Comparison of ENCODE assay signal across 30 cellular contexts in the genomic region with DNA sequence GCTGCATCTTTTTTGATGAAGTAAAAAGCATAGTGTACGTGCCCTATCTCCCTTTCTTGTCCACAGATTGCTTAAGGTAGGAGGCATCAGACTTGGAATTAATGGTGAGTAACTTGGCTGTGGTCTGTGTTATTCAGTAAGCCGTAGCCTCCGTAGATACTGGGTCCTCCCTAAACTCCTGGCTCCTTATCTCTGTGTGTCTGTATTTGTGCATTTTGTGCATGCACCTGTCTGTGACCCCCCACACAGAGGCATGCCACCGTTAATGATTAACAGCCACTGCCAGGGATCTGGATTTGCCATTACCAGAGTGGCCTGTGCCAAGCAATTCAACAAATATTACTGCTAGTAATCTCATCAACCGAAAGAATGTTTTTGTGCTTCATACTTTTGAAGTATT. TPM values are rescaled to one million over a fixed set of nuclear protein-coding genes. Genes with fewer than 3 reads are reported as not detected.
A peak's percentile ranks its signal among the peaks of the same experiment; 100 is the strongest.
DNase-seq lines count a peak whose midpoint lies in the region; ATAC-seq, FAIRE-seq and TF ChIP-seq lines count a peak whose summit lies in the region.
"Had no signal": no experiment of that assay in that cellular context is flagged by ENCODE, and none has a peak within 500 bp of the region (broad histone marks: within the 10 kb centered on the region; RNA-seq: fewer than 3 reads in every experiment).

No MANE protein-coding gene starts in this region.

- TF ChIP-seq POLR2A in HepG2 (IDR thresholded peaks at IDR 0.05; ENCODE audit: insufficient read depth in 1 of 2, low read depth in 2 of 2, low read length in 2 of 2), result no peak

- no peak overlapping the region for H3K27ac Mint-ChIP-seq in CD14-positive monocyte
- H3K27ac Mint-ChIP-seq: activated CD4-positive, alpha-beta T cell treated with anti-CD3 and anti-CD28 coated beads, Interleukin-2, amount 10 ng/mL, durations not matched to agents 7 days and 5 days; activated naive CD8-positive, alpha-beta T cell treated with anti-CD3 and anti-CD28 coated beads, Interleukin-2, amount 50 U/mL, for 24 hours; memory B cell; natural killer cell; stimulated activated naive CD8-positive, alpha-beta T cell treated with anti-CD3 and anti-CD28 coated beads, Interleukin-15, amount 100 ng/mL, for 72 hours; T-helper 1 cell treated with Interleukin-12 subunit alpha and Interleukin-12 subunit beta and Interleukin-4 antibody, amounts not matched to agents 30 μg/mL and 1 μg/mL, for 36 hours; type B pancreatic cell had no signal

- FAIRE-seq in HepG2 (lab: Jason Lieb, UNC), result peak; percentile 4
- no peak for FAIRE-seq in small intestine (lab: Jason Lieb, UNC)
- FAIRE-seq: endothelial cell of umbilical vein, GM18507 had no signal

- no peak overlapping the region for H3K4me2 ChIP-seq in HepG2 (ENCODE audit: low read depth, low read length)
- H3K4me2 ChIP-seq: PC-9 had no signal

- ATAC-seq in HepG2, result peak; percentile 73
- no peak for ATAC-seq in HG02973 (IDR thresholded peaks at IDR 0.05; ENCODE audit: unreplicated experiment)
- ATAC-seq: activated naive CD8-positive, alpha-beta T cell treated with anti-CD3 and anti-CD28 coated beads, Interleukin-2, amount 50 U/mL, for 24 hours; HCT116; heart right ventricle; natural killer cell; stimulated activated naive CD8-positive, alpha-beta T cell treated with anti-CD3 and anti-CD28 coated beads, Interleukin-15, amount 100 ng/mL, for 72 hours had no signal

- POLR2A ChIA-PET in HEK293 (lab: Yijun Ruan, JAX) (no interaction called here), HepG2 (lab: Yijun Ruan, JAX) (no interaction called here)

- 3% methylated on average over 5 of the region's 5 CpGs for WGBS in HepG2 (ENCODE audit: low lambda C conversion rate)
- WGBS in small intestine, 3 donors, result 14 to 67% (median 36%) methylated on average over 5 of the region's 5 CpGs

- in situ Hi-C loops in HepG2 (cut with HindIII; ENCODE audit: extremely low pct_ligation_motif_present, low pct_unique_long_range_greater_than_20kb), result no loop called here

- TF ChIP-seq RAD21 in HepG2 (CRISPR knock-in tag; IDR thresholded peaks at IDR 0.05), result no peak

- intact Hi-C loops in colonic mucosa (cut with DNase I) (no loop called here), HepG2 (cut with micrococcal nuclease; ENCODE audit: unreplicated experiment) (no loop called here), CD14-positive monocyte (cut with micrococcal nuclease) (no loop called here)

- H3K4me1 ChIP-seq in HEK293 (ENCODE audit: control insufficient read depth, insufficient read depth, low read length) (peaks cover 18% of the 10 kb centered on the region), colonic mucosa (no peaks in the 10 kb centered on the region), HepG2 (ENCODE audit: insufficient read depth, low read length) (peaks cover 7% of the 10 kb centered on the region), small intestine (ENCODE audit: control insufficient read depth in 2 of 2, insufficient read depth in 1 of 2, low read depth in 1 of 2, low read length in 1 of 2) (peaks cover 0 to 3% of the 10 kb centered on the region in 2 donors)
- H3K4me1 ChIP-seq: heart right ventricle, SJSA1 had no signal

- TF ChIP-seq EP300 in HepG2 (IDR thresholded peaks at IDR 0.05; ENCODE audit: low read depth in 2 of 2, low read length in 2 of 2) (no peak), HepG2 (CRISPR knock-in tag; IDR thresholded peaks at IDR 0.05; ENCODE audit: borderline replicate concordance) (no peak)

- DNase-seq in colonic mucosa, result peak; percentile 71
- DNase-seq in HepG2 (ENCODE audit: low spot score), result peak; percentile 34
- peak; percentile 72 for DNase-seq in small intestine
- DNase-seq in NCI-H187 (lab: John Stamatoyannopoulos, UW), result no peak
- DNase-seq in dermis blood vessel endothelial cell, result no peak
- DNase-seq in CD14-positive monocyte (ENCODE audit: low spot score), result no peak
- DNase-seq: activated CD4-positive, alpha-beta T cell treated with anti-CD3 and anti-CD28 coated beads, Interleukin-2, amount 10 ng/mL, durations not matched to agents 7 days and 5 days; activated CD8-positive, alpha-beta memory T cell treated with anti-CD3 and anti-CD28 coated beads, Interleukin-2, amount 50 U/mL, for 4 hours; activated effector memory CD4-positive, alpha-beta T cell treated with Interleukin-2 at 50 U/mL for 16 hours; activated naive CD8-positive, alpha-beta T cell treated with anti-CD3 and anti-CD28 coated beads, Interleukin-2, amount 50 U/mL, for 24 hours; brain microvascular endothelial cell; EL; heart right ventricle; KBM-7; natural killer cell; NCI-H1694 treated with DMSO at 0.1 percent for 48 hours; NCI-H2227 treated with DMSO at 0.1 percent for 48 hours; PC-9; posterior cingulate gyrus; stimulated activated CD4-positive, alpha-beta T cell treated with anti-CD3 and anti-CD28 coated beads, Interleukin-4, amount 100 ng/mL, for 4 hours; stimulated activated naive CD8-positive, alpha-beta T cell treated with anti-CD3 and anti-CD28 coated beads, Interleukin-15, amount 100 ng/mL, for 72 hours had no signal

- BruUV-seq in HepG2 (replicated peaks; lab: Mats Ljungman, UMichigan), result no TSS peak

- peaks cover 28 to 50% of the 10 kb centered on the region in 2 experiments for H3K36me3 ChIP-seq in HEK293 (ENCODE audit: control insufficient read depth in 2 of 2, insufficient read depth in 1 of 2, low read length in 2 of 2)
- no peaks in the 10 kb centered on the region for H3K36me3 ChIP-seq in colonic mucosa
- no peaks in the 10 kb centered on the region for H3K36me3 ChIP-seq in HepG2 (replicated peaks in 1 of 2; ENCODE audit: control insufficient read depth in 1 of 2, insufficient read depth in 2 of 2, low read length in 2 of 2)
- no peaks in the 10 kb centered on the region for H3K36me3 ChIP-seq in small intestine (ENCODE audit: control insufficient read depth in 2 of 2, insufficient read depth in 2 of 2, low read length in 2 of 2)
- H3K36me3 ChIP-seq: brain microvascular endothelial cell, heart right ventricle, SJSA1 had no signal

- H4K20me1 ChIP-seq in HepG2 (ENCODE audit: insufficient read depth, low read length), result no peaks in the 10 kb centered on the region

- H3K9me3 ChIP-seq in HEK293 (ENCODE audit: control insufficient read depth, insufficient read depth, low read depth, low read length) (no peaks in the 10 kb centered on the region), colonic mucosa (no peaks in the 10 kb centered on the region), HepG2 (ENCODE audit: low read length) (no peaks in the 10 kb centered on the region), small intestine (ENCODE audit: control insufficient read depth, low read depth) (no peaks in the 10 kb centered on the region)
- H3K9me3 ChIP-seq: heart right ventricle, SJSA1 had no signal

- H3K27me3 ChIP-seq in colonic mucosa (no peaks in the 10 kb centered on the region), HepG2 (ENCODE audit: control insufficient read depth in 1 of 2, insufficient read depth in 2 of 2, low read length in 2 of 2) (no peaks in the 10 kb centered on the region), small intestine (ENCODE audit: control insufficient read depth in 2 of 2, insufficient read depth in 2 of 2, low read length in 2 of 2) (peaks cover 0 to 3% of the 10 kb centered on the region in 2 donors)

- H3K4me1 Mint-ChIP-seq in CD14-positive monocyte, result peaks cover 18% of the 10 kb centered on the region

- peaks cover 0 to 3% (median 0%) of the 10 kb centered on the region in 3 donors for H3K27me3 Mint-ChIP-seq in CD14-positive monocyte (ENCODE audit: low read depth in 3 of 3)

- no peak overlapping the region for H3K4me3 ChIP-seq in HEK293 (ENCODE audit: low read depth, low read length)
- no peak overlapping the region for H3K4me3 ChIP-seq in colonic mucosa
- no peak overlapping the region for H3K4me3 ChIP-seq in HepG2 (replicated peaks in 1 of 3; ENCODE audit: insufficient read depth in 1 of 3, low read depth in 2 of 3, low read length in 3 of 3)
- no peak overlapping the region for H3K4me3 ChIP-seq in small intestine (ENCODE audit: low read depth in 1 of 2, low read length in 2 of 2)
- H3K4me3 ChIP-seq: heart right ventricle, PC-9, SJSA1 had no signal

- CTCF ChIA-PET in HEK293 (lab: Yijun Ruan, JAX) (interaction anchor here (0.6 to 2.1 kb wide), 5 partner anchors 45 to 755 kb away, joined by 3 to 8 read pairs (median 3); a partner anchor contains a TSS), HepG2 (lab: Yijun Ruan, JAX; ENCODE audit: low intra/inter-chr PET ratio, low total read pairs) (no interaction called here)

- peaks cover 16 to 25% of the 10 kb centered on the region in 2 donors for H3K36me3 Mint-ChIP-seq in CD14-positive monocyte
- H3K36me3 Mint-ChIP-seq: natural killer cell, type B pancreatic cell had no signal

- no peak overlapping the region for H3K9ac ChIP-seq in colonic mucosa (ENCODE audit: low read depth in 2 of 2, low read length in 2 of 2)
- no peak overlapping the region for H3K9ac ChIP-seq in HepG2 (ENCODE audit: insufficient read depth, low read depth, low read length)

- peaks cover 0 to 2% (median 0%) of the 10 kb centered on the region in 7 donors for H3K9me3 Mint-ChIP-seq in CD14-positive monocyte
- H3K9me3 Mint-ChIP-seq: activated CD4-positive, alpha-beta T cell treated with anti-CD3 and anti-CD28 coated beads, Interleukin-2, amount 10 ng/mL, durations not matched to agents 7 days and 5 days; activated naive CD8-positive, alpha-beta T cell treated with anti-CD3 and anti-CD28 coated beads, Interleukin-2, amount 50 U/mL, for 24 hours; natural killer cell; stimulated activated naive CD8-positive, alpha-beta T cell treated with anti-CD3 and anti-CD28 coated beads, Interleukin-15, amount 100 ng/mL, for 72 hours; T-helper 1 cell treated with Interleukin-12 subunit alpha and Interleukin-12 subunit beta and Interleukin-4 antibody, amounts not matched to agents 30 μg/mL and 1 μg/mL, for 36 hours; type B pancreatic cell had no signal

- H3K79me2 ChIP-seq in HepG2 (ENCODE audit: insufficient read depth, low read length), result no peaks in the 10 kb centered on the region

- H3K27ac ChIP-seq in HEK293 (ENCODE audit: extremely low read depth, low read depth, low read length) (no peak overlapping the region), colonic mucosa (no peak overlapping the region), HepG2 (ENCODE audit: extremely low read length, insufficient read depth, low read length) (no peak overlapping the region), small intestine (ENCODE audit: low read depth in 1 of 2, low read length in 1 of 2) (no peak overlapping the region)
- H3K27ac ChIP-seq: brain microvascular endothelial cell, heart right ventricle, PC-9, SJSA1 had no signal

- TF ChIP-seq CTCF in HEK293 (tag by site-specific recombination; IDR thresholded peaks at IDR 0.05), result no peak
- TF ChIP-seq CTCF in colonic mucosa (IDR thresholded peaks at IDR 0.05), result no peak
- TF ChIP-seq CTCF in HepG2 (CRISPR knock-in tag; IDR thresholded peaks at IDR 0.05), result no peak
- TF ChIP-seq CTCF in CD14-positive monocyte (IDR thresholded peaks at IDR 0.05), result no peak

- no peak overlapping the region for H2AFZ ChIP-seq in HepG2 (ENCODE audit: low read length)
- H2AFZ ChIP-seq: PC-9 had no signal

- no peak overlapping the region for H3K4me3 Mint-ChIP-seq in CD14-positive monocyte
- H3K4me3 Mint-ChIP-seq: activated CD4-positive, alpha-beta T cell treated with anti-CD3 and anti-CD28 coated beads, Interleukin-2, amount 10 ng/mL, durations not matched to agents 7 days and 5 days; activated naive CD8-positive, alpha-beta T cell treated with anti-CD3 and anti-CD28 coated beads, Interleukin-2, amount 50 U/mL, for 24 hours; memory B cell; natural killer cell; stimulated activated naive CD8-positive, alpha-beta T cell treated with anti-CD3 and anti-CD28 coated beads, Interleukin-15, amount 100 ng/mL, for 72 hours; T-helper 1 cell treated with Interleukin-12 subunit alpha and Interleukin-12 subunit beta and Interleukin-4 antibody, amounts not matched to agents 30 μg/mL and 1 μg/mL, for 36 hours; type B pancreatic cell had no signal

RNA-seq across cellular contexts. Expression of a gene that starts 31.9 kb away (rescaled TPM):
- 10 to 100 TPM; 16.4 to 20.5 TPM for total RNA-seq in colonic mucosa
- not detected in 2 replicates for total RNA-seq in HepG2 (2016; rRNA removed; fragmentation: Illumina TruSeq; extraction: Trizol)
- not detected in 2 replicates for total RNA-seq in HepG2 (2016; cell fraction: cytosol; rRNA removed; fragmentation: Illumina TruSeq; extraction: Trizol; ENCODE audit: low read depth)
- total RNA-seq in HepG2 (2016; cell fraction: insoluble cytoplasmic fraction; rRNA removed; fragmentation: Illumina TruSeq; extraction: Trizol), result not detected in 2 replicates
- not detected in 2 replicates for total RNA-seq in HepG2 (2016; cell fraction: membrane; rRNA removed; fragmentation: Illumina TruSeq; extraction: Trizol)
- total RNA-seq in HepG2 (2016; cell fraction: nucleus; rRNA removed; fragmentation: Illumina TruSeq; extraction: Trizol), result not detected in 2 replicates
- not detected in 2 replicates for polyA plus RNA-seq in HepG2 (2011; rRNA removed)
- polyA plus RNA-seq in HepG2 (2011; cell fraction: cytosol; rRNA removed), result not detected in 2 replicates
- not detected in 2 replicates for polyA plus RNA-seq in HepG2 (2011; cell fraction: nucleus; rRNA removed)
- polyA plus RNA-seq in HepG2 (2012), result not detected in 2 replicates
- polyA plus RNA-seq in HepG2 (2016; cell fraction: cytosol; fragmentation: Illumina TruSeq; extraction: Trizol; ENCODE audit: low read depth), result not detected in 2 replicates
- polyA plus RNA-seq in HepG2 (2016; cell fraction: insoluble cytoplasmic fraction; fragmentation: Illumina TruSeq; extraction: Trizol; ENCODE audit: low read depth), result not detected in 2 replicates
- polyA plus RNA-seq in HepG2 (2016; cell fraction: membrane; fragmentation: Illumina TruSeq; extraction: Trizol; ENCODE audit: low read depth), result not detected in 2 replicates
- polyA plus RNA-seq in HepG2 (2016; cell fraction: nucleus; fragmentation: Illumina TruSeq; extraction: Trizol; ENCODE audit: insufficient read depth, low read depth), result not detected in 2 replicates
- 44.2 TPM in 1 of 2 replicates, not detected in the other for polyA minus RNA-seq in HepG2 (2011; rRNA and poly(A)+ RNA removed; ENCODE audit: low replicate concordance)
- 0.18 and 0.20 TPM in 2 replicates for polyA minus RNA-seq in HepG2 (2011; cell fraction: cytosol; rRNA and poly(A)+ RNA removed)
- 0.13 and 0.25 TPM in 2 replicates for polyA minus RNA-seq in HepG2 (2011; cell fraction: nucleus; rRNA and poly(A)+ RNA removed)
- 10 to 100 TPM in 2 of 3 donors, 1 to 10 TPM in 1; 7.6 to 11.9 (median 10.4) TPM for polyA plus RNA-seq in small intestine
- 1.2 and 1.4 TPM in 2 replicates for total RNA-seq in dermis blood vessel endothelial cell
- polyA plus RNA-seq in CD14-positive monocyte, result under 1 TPM; 0.38 to 0.59 TPM

Comparison
In these comparisons a context has a peak if more than half of its experiments do, and no peak if none do; other contexts are left out.
1. DNase-seq: peak in colonic mucosa (single experiment), HepG2 (single experiment) and small intestine (single experiment); none in NCI-H187 (0 of 2), dermis blood vessel endothelial cell (single experiment) and CD14-positive monocyte (single experiment).